Comparison of ENCODE assay signal across 20 cellular contexts in genomic region chr13:40161931-40162330, GRCh38.
"Had no signal": no experiment of that assay in that cellular context is flagged by ENCODE, and none has a peak within 500 bp of the region (broad histone marks: within the 10 kb centered on the region; RNA-seq: fewer than 3 reads in every experiment).

No MANE protein-coding gene starts in this region.

- DNase-seq: activated CD4-positive, alpha-beta T cell treated with anti-CD3 and anti-CD28 coated beads for 4 hours; activated naive CD8-positive, alpha-beta T cell treated with anti-CD3 and anti-CD28 coated beads for 36 hours; amygdala; kidney glomerular epithelial cell; midbrain; naive B cell; stimulated activated CD4-positive, alpha-beta T cell treated with anti-CD3 and anti-CD28 coated beads, Interleukin-15, amount 100 ng/mL, for 24 hours; stimulated activated CD4-positive, alpha-beta T cell treated with anti-CD3 and anti-CD28 coated beads, Interleukin-4, amount 100 ng/mL, for 1 hour; stimulated activated naive CD8-positive, alpha-beta T cell treated with anti-CD3 and anti-CD28 coated beads, Interleukin-15, Interleukin-2, amounts not matched to agents 100 U/mL and 50 U/mL, for 24 hours; T-helper 17 cell; upper lobe of left lung had no signal

- H3K4me1 ChIP-seq: esophagus muscularis mucosa, parathyroid adenoma, upper lobe of left lung had no signal

- H3K36me3 ChIP-seq: esophagus muscularis mucosa, neutrophil, suprapubic skin, upper lobe of left lung had no signal

- H3K36me3 Mint-ChIP-seq: activated naive CD8-positive, alpha-beta T cell treated with anti-CD3 and anti-CD28 coated beads for 36 hours; brain; naive B cell had no signal

- H3K27ac ChIP-seq: coronary artery, esophagus muscularis mucosa, neutrophil, parathyroid adenoma, skin epidermis, suprapubic skin, upper lobe of left lung had no signal

- ATAC-seq: stimulated activated naive CD8-positive, alpha-beta T cell treated with anti-CD3 and anti-CD28 coated beads, Interleukin-15, Interleukin-2, amounts not matched to agents 100 U/mL and 50 U/mL, for 24 hours; T-helper 17 cell had no signal

- H3K4me3 ChIP-seq: coronary artery, esophagus muscularis mucosa, lung, skin epidermis, suprapubic skin, upper lobe of left lung had no signal

- H3K9me3 ChIP-seq: esophagus muscularis mucosa, neutrophil, suprapubic skin, upper lobe of left lung had no signal

- H3K27me3 ChIP-seq: esophagus muscularis mucosa, neutrophil, suprapubic skin, upper lobe of left lung had no signal

- H3K27ac Mint-ChIP-seq: activated naive CD8-positive, alpha-beta T cell treated with anti-CD3 and anti-CD28 coated beads for 36 hours; T-helper 17 cell had no signal

- H3K9me3 Mint-ChIP-seq: activated naive CD8-positive, alpha-beta T cell treated with anti-CD3 and anti-CD28 coated beads for 36 hours; brain; central memory CD8-positive, alpha-beta T cell; naive B cell had no signal

- H3K4me1 Mint-ChIP-seq: central memory CD8-positive, alpha-beta T cell had no signal

- H3K4me3 Mint-ChIP-seq: activated naive CD8-positive, alpha-beta T cell treated with anti-CD3 and anti-CD28 coated beads for 36 hours; brain; central memory CD8-positive, alpha-beta T cell; naive B cell; T-helper 17 cell had no signal
